In the genomic region with DNA sequence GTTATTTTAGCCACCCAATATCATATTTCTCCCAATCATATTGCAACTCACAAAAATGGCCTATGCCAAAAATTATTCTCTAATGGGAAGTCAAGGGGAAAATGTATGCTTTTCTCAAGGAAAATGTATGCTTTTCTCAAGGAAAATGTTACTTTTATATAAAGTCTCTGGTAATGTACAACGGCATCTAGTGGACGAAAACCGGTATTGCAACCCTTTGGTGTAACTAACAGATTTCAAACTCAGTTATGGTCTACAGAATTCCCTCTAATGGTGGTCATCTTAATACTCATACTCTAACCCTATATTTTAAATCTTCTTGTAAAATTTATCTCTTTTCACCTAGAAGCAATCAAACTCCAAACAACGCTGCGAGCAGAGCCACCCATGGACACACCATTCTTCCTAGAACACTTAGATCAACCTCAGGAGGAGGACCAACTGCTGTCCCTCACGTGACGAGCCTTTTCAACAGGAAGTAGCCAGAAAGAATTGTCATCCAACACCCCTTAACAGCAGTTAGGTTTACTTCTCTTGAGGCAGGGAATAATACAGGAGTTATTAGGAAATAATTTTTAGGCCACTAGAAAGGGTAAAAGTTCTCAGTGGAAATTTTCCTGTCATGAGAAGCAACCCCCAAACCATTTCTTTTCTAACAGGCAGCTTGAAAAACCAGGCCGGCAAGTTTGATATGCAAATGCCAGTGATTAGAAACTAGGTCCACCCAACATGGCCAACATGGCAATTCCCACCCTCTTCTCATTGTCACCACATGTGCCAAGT, we compare ENCODE assay signal across 8 cellular contexts. TPM values are rescaled to one million over a fixed set of nuclear protein-coding genes. Genes with fewer than 3 reads are reported as not detected.
DNase-seq lines count a peak whose midpoint lies in the region; ATAC-seq and TF ChIP-seq lines count a peak whose summit lies in the region.

No MANE protein-coding gene starts in this region.

- POLR2A ChIA-PET in A673 (lab: Charles Lee; ENCODE audit: low non-redundant PET) = no interaction called here

- H3K27ac ChIP-seq in A673 (ENCODE audit: low read depth, low read length, poor library complexity, severe bottlenecking) (no peak overlapping the region), transverse colon (no peak overlapping the region)

- no peak for TF ChIP-seq POLR2A in transverse colon (IDR thresholded peaks at IDR 0.05)

- BruUV-seq in A673 (replicated peaks; lab: Mats Ljungman, UMichigan) = no TSS peak

- ATAC-seq in GM19467 (IDR thresholded peaks at IDR 0.05; ENCODE audit: unreplicated experiment) (no peak), GM21367 (IDR thresholded peaks at IDR 0.05; ENCODE audit: unreplicated experiment) (no peak)

- 6 to 26% methylated on average over 5 to 8 of the region's 8 CpGs for WGBS in transverse colon (ENCODE audit: low coverage in 1 of 2), 2 donors

- intact Hi-C loops in A673 (cut with micrococcal nuclease; ENCODE audit: unreplicated experiment) (no loop called here), transverse colon (cut with DNase I; ENCODE audit: low total_unique reads) (no loop called here)

- H3K9me3 ChIP-seq in A673 (ENCODE audit: low read depth, low read length, poor library complexity, severe bottlenecking) (no peaks in the 10 kb centered on the region), transverse colon (no peaks in the 10 kb centered on the region)

- H3K27me3 ChIP-seq in A673 (replicated peaks; ENCODE audit: insufficient read depth, low read depth, low read length, poor library complexity) = no peaks in the 10 kb centered on the region
- no peaks in the 10 kb centered on the region for H3K27me3 ChIP-seq in kidney epithelial cell (ENCODE audit: control insufficient read depth, insufficient read depth, low read length)
- no peaks in the 10 kb centered on the region for H3K27me3 ChIP-seq in transverse colon

- peak; percentile 82 for TF ChIP-seq CTCF in A673 (conservative IDR thresholded peaks at IDR 0.05; ENCODE audit: low read depth, low read length)
- TF ChIP-seq CTCF in astrocyte of the spinal cord (IDR thresholded peaks at IDR 0.05; ENCODE audit: low read depth, low read length) = peak; percentile 89
- peak; percentile 74 for TF ChIP-seq CTCF in kidney epithelial cell (IDR thresholded peaks at IDR 0.05; ENCODE audit: insufficient read depth, low read length, poor library complexity, severe bottlenecking)
- peak; percentile 64 to 88 (median 86) for TF ChIP-seq CTCF in transverse colon (IDR thresholded peaks at IDR 0.05)

- in situ Hi-C loops in astrocyte of the spinal cord (cut with HindIII; ENCODE audit: low sequenced_read_pairs) (no loop called here), transverse colon (cut with MboI; ENCODE audit: low pct_ligation_motif_present in 1 of 4, low pct_unique_long_range_greater_than_20kb in 1 of 4, low sequenced_read_pairs in 3 of 4) (no loop called here)

- H3K4me1 ChIP-seq in A673 (ENCODE audit: insufficient read depth, low read length, poor library complexity, severe bottlenecking) (no peaks in the 10 kb centered on the region), transverse colon (peaks cover 0 to 2% (median 0%) of the 10 kb centered on the region in 4 donors)

- no peak for TF ChIP-seq EP300 in transverse colon (IDR thresholded peaks at IDR 0.05; ENCODE audit: low read depth)

- CTCF ChIA-PET in A673 (lab: Charles Lee) = no interaction called here

- no peak overlapping the region for H3K4me3 ChIP-seq in A673 (ENCODE audit: low read depth, low read length, poor library complexity, severe bottlenecking)
- H3K4me3 ChIP-seq in astrocyte of the spinal cord (ENCODE audit: low read depth, low read length) = no peak overlapping the region
- H3K4me3 ChIP-seq in kidney epithelial cell (ENCODE audit: low read depth, low read length) = no peak overlapping the region
- no peak overlapping the region for H3K4me3 ChIP-seq in transverse colon

- DNase-seq in A673 (ENCODE audit: low spot score) (peak; percentile 62), DMS53 treated with DMSO at 0.1 percent for 48 hours (lab: John Stamatoyannopoulos, UW; ENCODE audit: unreplicated experiment) (peak; percentile 44), MV-4-11 (lab: John Stamatoyannopoulos, UW) (peak; percentile 44), astrocyte of the spinal cord (ENCODE audit: low read depth, low spot score) (peak; percentile 39), kidney epithelial cell (ENCODE audit: low read depth) (no peak), transverse colon (no peak)

- H3K36me3 ChIP-seq in A673 (ENCODE audit: insufficient read depth, low read length, poor library complexity, severe bottlenecking) (no peaks in the 10 kb centered on the region), kidney epithelial cell (ENCODE audit: control insufficient read depth, insufficient read depth, low read length) (no peaks in the 10 kb centered on the region), transverse colon (no peaks in the 10 kb centered on the region)

RNA-seq across cellular contexts. Expression of gene APOBEC1, which starts 20.1 kb away (rescaled TPM):
- total RNA-seq in A673 (2021) (not detected in 2 replicates), kidney epithelial cell (not detected in 2 replicates), transverse colon (1 to 10 TPM in 2 of 4 donors, not detected in 2; 5.7 to 8.3 TPM)

RNA-seq across cellular contexts. Expression of gene GDF3, which starts 50.0 kb away (rescaled TPM):
- not detected in 2 replicates for total RNA-seq in A673 (2021)
- total RNA-seq in kidney epithelial cell = not detected in 2 replicates
- total RNA-seq in transverse colon = not detected

Comparison
In these comparisons a context has a peak if more than half of its experiments do, and no peak if none do; other contexts are left out.
1. DNase-seq: peak in A673 (single experiment), DMS53 treated with DMSO at 0.1 percent for 48 hours (single experiment), MV-4-11 (single experiment) and astrocyte of the spinal cord (single experiment); none in kidney epithelial cell (single experiment) and transverse colon (single experiment).
2. Peak in every context shown above with its lines, with median percentiles within 50 percentile points of each other: CTCF ChIP-seq.